In the genomic region with DNA sequence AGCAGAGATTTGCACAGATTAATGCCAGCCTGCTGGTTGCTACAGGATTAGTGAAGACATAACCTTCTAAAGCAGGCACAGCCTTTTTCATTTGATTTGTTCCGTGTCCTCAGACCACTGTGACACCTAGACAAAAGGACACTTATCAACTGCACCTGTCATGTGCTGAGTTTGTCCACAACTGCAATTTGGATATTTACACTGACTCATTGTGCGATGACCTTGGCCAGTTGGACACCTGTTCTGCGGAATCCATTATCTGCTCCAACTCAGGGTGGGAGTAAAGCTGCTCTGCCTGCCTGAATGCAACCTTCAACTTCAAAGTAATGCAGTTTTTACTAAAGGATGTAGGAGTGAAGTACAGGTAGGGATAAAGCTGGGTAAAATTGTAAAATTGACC, we compare ENCODE assay signal across 27 cellular contexts.
DNase-seq lines count a peak whose midpoint lies in the region; ATAC-seq and TF ChIP-seq lines count a peak whose summit lies in the region.
"Had no signal": no experiment of that assay in that cellular context is flagged by ENCODE, and none has a peak within 500 bp of the region (broad histone marks: within the 10 kb centered on the region; RNA-seq: fewer than 3 reads in every experiment).

No MANE protein-coding gene starts in this region.

- no peak overlapping the region for H3K4me2 ChIP-seq in Loucy (ENCODE audit: low read depth, low read length, poor library complexity, severe bottlenecking)

- H3K9me3 ChIP-seq in Loucy (ENCODE audit: insufficient read depth, low read depth, low read length): no peaks in the 10 kb centered on the region
- H3K9me3 ChIP-seq in endocrine pancreas (ENCODE audit: control insufficient read depth, low read length): no peaks in the 10 kb centered on the region
- H3K9me3 ChIP-seq: lower lobe of right lung, pancreas, right atrium auricular region, vagina had no signal

- no peak for TF ChIP-seq CTCF in Loucy (conservative IDR thresholded peaks at IDR 0.05; ENCODE audit: low read length)

- H3K79me2 ChIP-seq in Loucy (ENCODE audit: insufficient read depth, low read length): no peaks in the 10 kb centered on the region

- H4K20me1 ChIP-seq in Loucy (ENCODE audit: insufficient read depth, low read length, poor library complexity, severe bottlenecking): no peaks in the 10 kb centered on the region

- H3K27me3 ChIP-seq in Loucy (ENCODE audit: insufficient read depth, low read length, poor library complexity, severe bottlenecking): no peaks in the 10 kb centered on the region
- H3K27me3 ChIP-seq in endocrine pancreas (ENCODE audit: control insufficient read depth, insufficient read depth, low read length): no peaks in the 10 kb centered on the region
- H3K27me3 ChIP-seq: vagina had no signal

- H3K4me3 ChIP-seq in Loucy (ENCODE audit: low read length, poor library complexity, severe bottlenecking) (no peak overlapping the region), endocrine pancreas (ENCODE audit: control insufficient read depth, insufficient read depth, low read length) (peak overlapping the region; percentile 35)
- H3K4me3 ChIP-seq: dorsolateral prefrontal cortex, lower lobe of right lung, pancreas, right atrium auricular region, vagina had no signal

- H3F3A ChIP-seq in Loucy (ENCODE audit: low read depth): no peaks in the 10 kb centered on the region

- H3K36me3 ChIP-seq in Loucy (ENCODE audit: insufficient read depth, low read length) (no peaks in the 10 kb centered on the region), endocrine pancreas (ENCODE audit: control insufficient read depth, insufficient read depth, low read length) (no peaks in the 10 kb centered on the region)
- H3K36me3 ChIP-seq: lower lobe of right lung, pancreas, right atrium auricular region, vagina had no signal

- DNase-seq in DMS153 (lab: John Stamatoyannopoulos, UW) (peak; percentile 69), NCI-H748 treated with DMSO at 0.1 percent for 48 hours (lab: John Stamatoyannopoulos, UW) (peak; percentile 71), GM19238 (ENCODE audit: insufficient read length, low spot score) (no peak)
- no peak for DNase-seq in activated effector memory CD4-positive, alpha-beta T cell treated with anti-CD3 and anti-CD28 coated beads, Interleukin-2, amount 50 U/mL, for 16 hours
- DNase-seq: activated CD4-positive, alpha-beta memory T cell treated with anti-CD3 and anti-CD28 coated beads for 36 hours; activated CD8-positive, alpha-beta memory T cell treated with anti-CD3 and anti-CD28 coated beads, Interleukin-2, amount 50 U/mL, for 48 hours; central memory CD4-positive, alpha-beta T cell; dorsolateral prefrontal cortex; GDM1; GOT3; KBM-7; kidney glomerular epithelial cell; lower lobe of right lung; NCI-H2107; NCI-H69; OCI-M1; pancreas; SIG-M5; stimulated activated CD4-positive, alpha-beta T cell treated with anti-CD3 and anti-CD28 coated beads, Interleukin-4, amount 100 ng/mL, for 1 hour; stimulated activated naive B cell treated with anti-CD40 and anti-IgM and Interleukin-4, amounts not matched to agents 10 μg/mL and 1 μg/mL and 100 μg/mL, for 72 hours; T-helper 1 cell had no signal

- peak overlapping the region; percentile 68; the same call in 1 of the 2 replicates for H2AFZ ChIP-seq in Loucy (ENCODE audit: low read length)

- H3K9ac ChIP-seq in Loucy (ENCODE audit: low read depth, low read length, poor library complexity, severe bottlenecking): no peak overlapping the region
- H3K9ac ChIP-seq in endocrine pancreas (ENCODE audit: control insufficient read depth, insufficient read depth, low read length): no peak overlapping the region

- H3K4me1 ChIP-seq in Loucy (ENCODE audit: insufficient read depth, low read length, poor library complexity, severe bottlenecking) (peaks cover 21% of the 10 kb centered on the region), endocrine pancreas (ENCODE audit: control insufficient read depth, insufficient read depth, low read length) (no peaks in the 10 kb centered on the region)
- H3K4me1 ChIP-seq: lower lobe of right lung, pancreas, vagina had no signal

- ATAC-seq in GM18502 (IDR thresholded peaks at IDR 0.05; ENCODE audit: poor library complexity, unreplicated experiment): no peak
- ATAC-seq: activated CD4-positive, CD25-positive, alpha-beta regulatory T cell treated with anti-CD3 and anti-CD28 coated beads, Interleukin-2, amount 50 U/mL, for 24 hours; lower lobe of right lung; stimulated activated naive B cell treated with anti-CD40 and anti-IgM and Interleukin-4, amounts not matched to agents 10 μg/mL and 1 μg/mL and 100 μg/mL, for 72 hours had no signal

- H3K9me2 ChIP-seq in Loucy (replicated peaks; ENCODE audit: low read depth, low read length): no peaks in the 10 kb centered on the region

Comparison
In these comparisons a context has a peak if more than half of its experiments do, and no peak if none do; other contexts are left out.
1. DNase-seq: peak in DMS153 (single experiment) and NCI-H748 treated with DMSO at 0.1 percent for 48 hours (single experiment); none in activated effector memory CD4-positive, alpha-beta T cell treated with anti-CD3 and anti-CD28 coated beads, Interleukin-2, amount 50 U/mL, for 16 hours (single experiment) and GM19238 (single experiment).